ENCODE assay signal across 22 cellular contexts in genomic region chr9:135213566-135213965, GRCh38.
"Had no signal": no experiment of that assay in that cellular context is flagged by ENCODE, and none has a peak within 500 bp of the region (broad histone marks: within the 10 kb centered on the region; RNA-seq: fewer than 3 reads in every experiment).

No MANE protein-coding gene starts in this region.

- H3K4me3 ChIP-seq: left lung, spleen, testis had no signal

- H3K27ac ChIP-seq: left lung, spleen, testis had no signal

- H3K4me1 ChIP-seq: testis had no signal

- H3K36me3 ChIP-seq: left lung, spleen had no signal

- H3K9me3 ChIP-seq: testis had no signal

- H3K27me3 ChIP-seq: testis had no signal

- ATAC-seq: activated T-cell treated with anti-CD3 and anti-CD28 coated beads, Interleukin-2, amount 50 U/mL, for 72 hours; left lung; T-helper 17 cell had no signal

- DNase-seq: activated CD4-positive, alpha-beta memory T cell treated with anti-CD3 and anti-CD28 coated beads, Interleukin-2, amount 10 ng/mL, durations not matched to agents 7 days and 5 days; activated CD4-positive, alpha-beta T cell treated with anti-CD3 and anti-CD28 coated beads for 48 hours; activated effector memory CD4-positive, alpha-beta T cell treated with Interleukin-2 at 50 U/mL for 16 hours; activated naive CD4-positive, alpha-beta T cell treated with anti-CD3 and anti-CD28 coated beads for 36 hours; activated naive CD8-positive, alpha-beta T cell treated with anti-CD3 and anti-CD28 coated beads, Interleukin-2, amount 10 ng/mL, durations not matched to agents 7 days and 5 days; activated T-cell treated with anti-CD3 and anti-CD28 coated beads, Interleukin-2, amount 50 U/mL, for 72 hours; amniotic stem cell; effector CD4-positive, alpha-beta T cell; erythroblast; foreskin fibroblast; immature natural killer cell; kidney glomerular epithelial cell; midbrain; occipital lobe; stimulated activated CD4-positive, alpha-beta T cell treated with anti-CD3 and anti-CD28 coated beads, Interleukin-4, amount 100 ng/mL, for 1 hour; stimulated activated naive CD4-positive, alpha-beta T cell; SW 1271; testis; trophoblast cell had no signal
